ENCODE assay signal across 9 cellular contexts in the genomic region with DNA sequence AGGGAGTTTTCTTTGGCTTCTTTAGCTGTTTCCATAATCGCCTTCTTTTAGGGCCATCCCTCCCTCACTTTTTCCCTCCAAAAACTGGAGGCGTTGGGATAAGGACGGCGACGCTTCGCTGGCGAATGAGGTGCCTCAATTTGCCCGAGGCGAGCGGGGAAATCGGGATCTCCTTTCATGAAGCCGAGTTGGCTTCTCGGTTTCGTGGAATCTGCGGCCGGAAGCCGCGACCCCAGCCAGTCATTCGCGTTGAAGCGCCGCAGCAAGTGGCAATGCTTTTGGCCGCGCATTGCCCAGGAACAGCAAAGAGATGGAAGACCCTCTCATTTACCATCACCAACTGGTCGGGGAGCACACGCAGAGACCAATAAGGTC. TPM values are rescaled to one million over a fixed set of nuclear protein-coding genes. Genes with fewer than 3 reads are reported as not detected.
DNase-seq lines count a peak whose midpoint lies in the region; ATAC-seq, FAIRE-seq and TF ChIP-seq lines count a peak whose summit lies in the region.
"Had no signal": no experiment of that assay in that cellular context is flagged by ENCODE, and none has a peak within 500 bp of the region (broad histone marks: within the 10 kb centered on the region; RNA-seq: fewer than 3 reads in every experiment).

No MANE protein-coding gene starts in this region.

- peak overlapping the region; percentile 8 to 84 for H3K18ac ChIP-seq in mesenchymal stem cell (ENCODE audit: low read depth in 1 of 2, low read length in 2 of 2)

- WGBS in mesenchymal stem cell: 0% methylated on average over 26 of the region's 26 CpGs
- 3% methylated on average over 26 of the region's 26 CpGs for WGBS in aorta, 2 donors

- H3K27ac Mint-ChIP-seq in astrocyte (ENCODE audit: unreplicated experiment): peak overlapping the region; percentile 96

- FAIRE-seq in astrocyte (lab: Jason Lieb, UNC): no peak
- FAIRE-seq: endometrium had no signal

- H2BK120ac ChIP-seq in mesenchymal stem cell (ENCODE audit: low read depth, low read length): peak overlapping the region; percentile 81

- H3K27me3 Mint-ChIP-seq in astrocyte (ENCODE audit: low read depth, unreplicated experiment): peaks cover 53% of the 10 kb centered on the region

- peak overlapping the region; percentile 76 for H2AFZ ChIP-seq in astrocyte (ENCODE audit: low read depth, low read length)
- H2AFZ ChIP-seq in mesenchymal stem cell (ENCODE audit: low read depth, low read length): peak overlapping the region; percentile 97

- H3K9me3 ChIP-seq in left ventricle myocardium inferior (replicated peaks): no peaks in the 10 kb centered on the region
- H3K9me3 ChIP-seq in astrocyte (ENCODE audit: insufficient read depth, low read depth, low read length): no peaks in the 10 kb centered on the region
- no peaks in the 10 kb centered on the region for H3K9me3 ChIP-seq in mesenchymal stem cell (ENCODE audit: control insufficient read depth, low read length)
- peaks cover 1% of the 10 kb centered on the region for H3K9me3 ChIP-seq in aorta (ENCODE audit: control insufficient read depth, low read length)

- H3K4me1 Mint-ChIP-seq in astrocyte (ENCODE audit: low read depth, unreplicated experiment): peaks cover 6% of the 10 kb centered on the region

- H4K91ac ChIP-seq in mesenchymal stem cell (ENCODE audit: low read length): no peak overlapping the region

- H3K79me1 ChIP-seq in mesenchymal stem cell (replicated peaks; ENCODE audit: low read length, poor library complexity, severe bottlenecking): peaks cover 15% of the 10 kb centered on the region

- H4K8ac ChIP-seq in mesenchymal stem cell (ENCODE audit: low read length): peak overlapping the region; percentile 81

- H2AK5ac ChIP-seq in mesenchymal stem cell (ENCODE audit: low read length, severe bottlenecking): peak overlapping the region; percentile 86

- peak overlapping the region in 1 of 2 experiments; percentile 83 for H2BK12ac ChIP-seq in mesenchymal stem cell (ENCODE audit: low read length in 2 of 2)

- H4K20me1 ChIP-seq in astrocyte (ENCODE audit: insufficient read depth, low read length): no peaks in the 10 kb centered on the region

- H3K9me3 Mint-ChIP-seq in astrocyte (ENCODE audit: unreplicated experiment): no peaks in the 10 kb centered on the region

- H3K9ac ChIP-seq in astrocyte (ENCODE audit: low read length) (peak overlapping the region; percentile 79), mesenchymal stem cell (ENCODE audit: low read length) (peak overlapping the region; percentile 91)

- H3K27me3 ChIP-seq in left ventricle myocardium inferior (ENCODE audit: low read depth) (peaks cover 100% of the 10 kb centered on the region), astrocyte (ENCODE audit: insufficient read depth, low read length) (peaks cover 22% of the 10 kb centered on the region), mesenchymal stem cell (ENCODE audit: control insufficient read depth in 1 of 2, insufficient read depth in 1 of 2, low read length in 2 of 2) (peaks cover 0 to 21% of the 10 kb centered on the region in 2 experiments), aorta (ENCODE audit: control insufficient read depth in 1 of 2, insufficient read depth in 2 of 2, low read length in 1 of 2) (no peaks in the 10 kb centered on the region)

- H3K36me3 Mint-ChIP-seq in astrocyte (ENCODE audit: low read depth, unreplicated experiment): peaks cover 4% of the 10 kb centered on the region

- peak overlapping the region; percentile 74 for H3K4me3 ChIP-seq in left ventricle myocardium inferior
- H3K4me3 ChIP-seq in astrocyte (ENCODE audit: insufficient read depth, low read depth, low read length): peak overlapping the region; percentile 64
- peak overlapping the region; percentile 78 to 86 for H3K4me3 ChIP-seq in mesenchymal stem cell (ENCODE audit: insufficient read depth in 1 of 2, low read depth in 1 of 2, low read length in 2 of 2)
- peak overlapping the region; percentile 35 to 61 for H3K4me3 ChIP-seq in aorta (ENCODE audit: low read length in 2 of 2)

- no peak for DNase-seq in left ventricle myocardium inferior
- DNase-seq in Right ventricle myocardium inferior (ENCODE audit: missing footprints): no peak
- no peak for DNase-seq in astrocyte (ENCODE audit: low read depth)
- DNase-seq in mesenchymal stem cell: no peak
- DNase-seq in aorta: no peak
- no peak for DNase-seq in posterior vena cava (ENCODE audit: low spot score)

- peak overlapping the region in 1 of 2 experiments; percentile 95 for H3K23ac ChIP-seq in mesenchymal stem cell (ENCODE audit: low read length in 2 of 2)

- H3K14ac ChIP-seq in mesenchymal stem cell (ENCODE audit: low read length in 2 of 2): peak overlapping the region in 1 of 2 experiments; percentile 11

- TF ChIP-seq CTCF in left ventricle myocardium inferior (IDR thresholded peaks at IDR 0.05; ENCODE audit: borderline replicate concordance): no peak
- TF ChIP-seq CTCF in astrocyte (IDR thresholded peaks at IDR 0.05; ENCODE audit: insufficient read depth, low read depth, low read length): no peak

- no peaks in the 10 kb centered on the region for H3K36me3 ChIP-seq in left ventricle myocardium inferior
- H3K36me3 ChIP-seq in astrocyte (ENCODE audit: insufficient read depth, low read length): no peaks in the 10 kb centered on the region
- H3K36me3 ChIP-seq in mesenchymal stem cell (ENCODE audit: control insufficient read depth in 1 of 2, insufficient read depth in 2 of 2, low read depth in 1 of 2, low read length in 2 of 2): no peaks in the 10 kb centered on the region
- H3K36me3 ChIP-seq in aorta (ENCODE audit: control insufficient read depth in 1 of 2, insufficient read depth in 2 of 2, low read length in 1 of 2): no peaks in the 10 kb centered on the region

- intact Hi-C loops in left ventricle myocardium inferior (cut with micrococcal nuclease): no loop called here
- intact Hi-C loops in Right ventricle myocardium inferior (cut with DNase I): no loop called here
- intact Hi-C loops in aorta (cut with DNase I): loop anchor here in 1 of 2 donors (5.0 kb wide), 1 partner anchor 65 kb away; a partner anchor contains a TSS
- intact Hi-C loops in posterior vena cava (cut with DNase I): loop anchor here in 1 of 2 donors (5.0 kb wide), 1 partner anchor 65 kb away; a partner anchor contains a TSS

- H2BK5ac ChIP-seq in mesenchymal stem cell (ENCODE audit: low read depth, low read length, poor library complexity, severe bottlenecking): peak overlapping the region; percentile 90

- peak overlapping the region; percentile 90 for H2BK15ac ChIP-seq in mesenchymal stem cell (ENCODE audit: low read depth, poor library complexity, severe bottlenecking)

- H3K4me3 Mint-ChIP-seq in astrocyte (ENCODE audit: unreplicated experiment): peak overlapping the region; percentile 93

- H3K4me2 ChIP-seq in astrocyte (ENCODE audit: low read length) (peak overlapping the region; percentile 88), mesenchymal stem cell (ENCODE audit: low read length, poor library complexity, severe bottlenecking) (peak overlapping the region; percentile 92)

- H3K79me2 ChIP-seq in astrocyte (ENCODE audit: insufficient read depth, low read length): no peaks in the 10 kb centered on the region

- H3K4me1 ChIP-seq in left ventricle myocardium inferior: peaks cover 40% of the 10 kb centered on the region
- H3K4me1 ChIP-seq in astrocyte (ENCODE audit: insufficient read depth, low read length): peaks cover 28% of the 10 kb centered on the region
- H3K4me1 ChIP-seq in mesenchymal stem cell (ENCODE audit: control insufficient read depth, insufficient read depth, low read depth, low read length): peaks cover 18% of the 10 kb centered on the region
- H3K4me1 ChIP-seq in aorta (ENCODE audit: control insufficient read depth in 1 of 2, insufficient read depth in 2 of 2, low read length in 2 of 2): no peaks in the 10 kb centered on the region

- peak overlapping the region in 1 of 2 experiments; percentile 67 for H3K4ac ChIP-seq in mesenchymal stem cell (ENCODE audit: low read depth in 1 of 2, low read length in 2 of 2)

- ATAC-seq in Right ventricle myocardium inferior (no peak), aorta (ENCODE audit: low FRiP score) (peak; percentile 12), HG03565 (IDR thresholded peaks at IDR 0.05; ENCODE audit: unreplicated experiment) (no peak), HG03175 (IDR thresholded peaks at IDR 0.05; ENCODE audit: unreplicated experiment) (no peak)

- no peak overlapping the region for H3K27ac ChIP-seq in left ventricle myocardium inferior (replicated peaks)
- peak overlapping the region; percentile 47 for H3K27ac ChIP-seq in astrocyte (ENCODE audit: low read depth, low read length)
- H3K27ac ChIP-seq in mesenchymal stem cell (ENCODE audit: low read length, poor library complexity, severe bottlenecking): peak overlapping the region; percentile 90
- H3K27ac ChIP-seq in aorta (ENCODE audit: low read depth in 1 of 2, low read length in 2 of 2): no peak overlapping the region

RNA-seq across cellular contexts. Expression of a gene that starts 8.3 kb away (rescaled TPM):
- total RNA-seq in left ventricle myocardium inferior (not detected), Right ventricle myocardium inferior (not detected), astrocyte (0.07 and 0.20 TPM in 2 replicates), aorta (10 to 100 TPM in 1 of 2 donors, 1 to 10 TPM in 1; 2.2 to 10.6 TPM), posterior vena cava (1 to 10 TPM; 4.3 TPM)
- 0.07 TPM for polyA plus RNA-seq in mesenchymal stem cell (2013, experiment 1 of 2)
- 0.11 TPM for polyA plus RNA-seq in mesenchymal stem cell (2013, experiment 2 of 2)
- polyA plus RNA-seq in aorta: 1 to 10 TPM in 1 of 2 donors, under 1 TPM in 1; 0.10 to 1.5 TPM

Comparison
In these comparisons a context has a peak if more than half of its experiments do, and no peak if none do; other contexts are left out.
1. H3K27ac ChIP-seq: peak in astrocyte (single experiment) and mesenchymal stem cell (single experiment); none in left ventricle myocardium inferior (single experiment) and aorta (0 of 2).
2. Peak in every context shown above with its lines, with median percentiles within 50 percentile points of each other: H3K4me3 ChIP-seq.